1 cellular context compared by ENCODE assay signal in genomic region chr4:156193116-156193515, GRCh38.
TF ChIP-seq lines count a peak whose summit lies in the region.

No MANE protein-coding gene starts in this region.

TF ChIP-seq in GM23338, 12 proteins besides CTCF, POLR2A, EP300 and RAD21 (continued from another document):
- TF ChIP-seq, protein P1, sequence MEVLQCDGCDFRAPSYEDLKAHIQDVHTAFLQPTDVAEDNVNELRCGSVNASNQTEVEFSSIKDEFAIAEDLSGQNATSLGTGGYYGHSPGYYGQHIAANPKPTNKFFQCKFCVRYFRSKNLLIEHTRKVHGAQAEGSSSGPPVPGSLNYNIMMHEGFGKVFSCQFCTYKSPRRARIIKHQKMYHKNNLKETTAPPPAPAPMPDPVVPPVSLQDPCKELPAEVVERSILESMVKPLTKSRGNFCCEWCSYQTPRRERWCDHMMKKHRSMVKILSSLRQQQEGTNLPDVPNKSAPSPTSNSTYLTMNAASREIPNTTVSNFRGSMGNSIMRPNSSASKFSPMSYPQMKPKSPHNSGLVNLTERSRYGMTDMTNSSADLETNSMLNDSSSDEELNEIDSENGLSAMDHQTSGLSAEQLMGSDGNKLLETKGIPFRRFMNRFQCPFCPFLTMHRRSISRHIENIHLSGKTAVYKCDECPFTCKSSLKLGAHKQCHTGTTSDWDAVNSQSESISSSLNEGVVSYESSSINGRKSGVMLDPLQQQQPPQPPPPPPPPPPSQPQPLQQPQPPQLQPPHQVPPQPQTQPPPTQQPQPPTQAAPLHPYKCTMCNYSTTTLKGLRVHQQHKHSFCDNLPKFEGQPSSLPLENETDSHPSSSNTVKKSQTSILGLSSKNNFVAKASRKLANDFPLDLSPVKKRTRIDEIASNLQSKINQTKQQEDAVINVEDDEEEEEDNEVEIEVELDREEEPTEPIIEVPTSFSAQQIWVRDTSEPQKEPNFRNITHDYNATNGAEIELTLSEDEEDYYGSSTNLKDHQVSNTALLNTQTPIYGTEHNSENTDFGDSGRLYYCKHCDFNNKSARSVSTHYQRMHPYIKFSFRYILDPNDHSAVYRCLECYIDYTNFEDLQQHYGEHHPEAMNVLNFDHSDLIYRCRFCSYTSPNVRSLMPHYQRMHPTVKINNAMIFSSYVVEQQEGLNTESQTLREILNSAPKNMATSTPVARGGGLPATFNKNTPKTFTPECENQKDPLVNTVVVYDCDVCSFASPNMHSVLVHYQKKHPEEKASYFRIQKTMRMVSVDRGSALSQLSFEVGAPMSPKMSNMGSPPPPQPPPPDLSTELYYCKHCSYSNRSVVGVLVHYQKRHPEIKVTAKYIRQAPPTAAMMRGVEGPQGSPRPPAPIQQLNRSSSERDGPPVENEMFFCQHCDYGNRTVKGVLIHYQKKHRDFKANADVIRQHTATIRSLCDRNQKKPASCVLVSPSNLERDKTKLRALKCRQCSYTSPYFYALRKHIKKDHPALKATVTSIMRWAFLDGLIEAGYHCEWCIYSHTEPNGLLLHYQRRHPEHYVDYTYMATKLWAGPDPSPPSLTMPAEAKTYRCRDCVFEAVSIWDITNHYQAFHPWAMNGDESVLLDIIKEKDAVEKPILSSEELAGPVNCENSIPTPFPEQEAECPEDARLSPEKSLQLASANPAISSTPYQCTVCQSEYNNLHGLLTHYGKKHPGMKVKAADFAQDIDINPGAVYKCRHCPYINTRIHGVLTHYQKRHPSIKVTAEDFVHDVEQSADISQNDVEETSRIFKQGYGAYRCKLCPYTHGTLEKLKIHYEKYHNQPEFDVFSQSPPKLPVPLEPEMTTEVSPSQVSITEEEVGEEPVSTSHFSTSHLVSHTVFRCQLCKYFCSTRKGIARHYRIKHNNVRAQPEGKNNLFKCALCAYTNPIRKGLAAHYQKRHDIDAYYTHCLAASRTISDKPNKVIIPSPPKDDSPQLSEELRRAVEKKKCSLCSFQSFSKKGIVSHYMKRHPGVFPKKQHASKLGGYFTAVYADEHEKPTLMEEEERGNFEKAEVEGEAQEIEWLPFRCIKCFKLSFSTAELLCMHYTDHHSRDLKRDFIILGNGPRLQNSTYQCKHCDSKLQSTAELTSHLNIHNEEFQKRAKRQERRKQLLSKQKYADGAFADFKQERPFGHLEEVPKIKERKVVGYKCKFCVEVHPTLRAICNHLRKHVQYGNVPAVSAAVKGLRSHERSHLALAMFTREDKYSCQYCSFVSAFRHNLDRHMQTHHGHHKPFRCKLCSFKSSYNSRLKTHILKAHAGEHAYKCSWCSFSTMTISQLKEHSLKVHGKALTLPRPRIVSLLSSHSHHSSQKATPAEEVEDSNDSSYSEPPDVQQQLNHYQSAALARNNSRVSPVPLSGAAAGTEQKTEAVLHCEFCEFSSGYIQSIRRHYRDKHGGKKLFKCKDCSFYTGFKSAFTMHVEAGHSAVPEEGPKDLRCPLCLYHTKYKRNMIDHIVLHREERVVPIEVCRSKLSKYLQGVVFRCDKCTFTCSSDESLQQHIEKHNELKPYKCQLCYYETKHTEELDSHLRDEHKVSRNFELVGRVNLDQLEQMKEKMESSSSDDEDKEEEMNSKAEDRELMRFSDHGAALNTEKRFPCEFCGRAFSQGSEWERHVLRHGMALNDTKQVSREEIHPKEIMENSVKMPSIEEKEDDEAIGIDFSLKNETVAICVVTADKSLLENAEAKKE (CRISPR knock-in tag; IDR thresholded peaks at IDR 0.05): no peak
- TF ChIP-seq JUNB (IDR thresholded peaks at IDR 0.05; ENCODE audit: unreplicated experiment): no peak
- no peak for TF ChIP-seq EZH2phosphoT487 (IDR thresholded peaks at IDR 0.05; ENCODE audit: unreplicated experiment)
- TF ChIP-seq POLR2AphosphoS5 (IDR thresholded peaks at IDR 0.05; ENCODE audit: low read depth): no peak
- TF ChIP-seq ZNF114 (CRISPR knock-in tag; IDR thresholded peaks at IDR 0.05): no peak
- no peak for TF ChIP-seq STAT1 (IDR thresholded peaks at IDR 0.05; ENCODE audit: unreplicated experiment)
- no peak for TF ChIP-seq NANOG (IDR thresholded peaks at IDR 0.05; ENCODE audit: borderline replicate concordance)
